In the genomic region with DNA sequence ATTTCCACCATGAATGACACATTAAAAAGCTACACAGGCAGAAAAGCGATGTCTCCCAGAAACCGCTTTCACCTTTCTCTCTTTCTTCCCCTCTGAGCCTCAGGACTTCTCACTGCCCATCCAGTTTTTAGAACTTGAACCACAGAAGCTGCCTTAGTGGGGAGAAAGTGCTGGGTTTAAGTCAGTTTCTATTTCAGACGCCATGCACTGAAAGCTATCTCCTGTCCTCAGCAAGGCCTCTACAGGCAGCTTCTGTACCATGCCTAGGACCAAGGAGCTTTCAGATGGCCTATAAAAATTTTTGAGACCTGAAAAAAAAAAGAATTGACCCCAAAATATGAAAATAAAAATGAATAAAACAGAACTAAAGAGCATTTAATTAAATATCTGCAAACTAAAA, we compare ENCODE assay signal across 2 cellular contexts.
TF ChIP-seq lines count a peak whose summit lies in the region.

No MANE protein-coding gene starts in this region.

TF ChIP-seq in HepG2, 621 proteins besides CTCF, POLR2A, EP300 and RAD21:
- no peak for TF ChIP-seq SNRNP70 (IDR thresholded peaks at IDR 0.05; ENCODE audit: low read depth, low read length)

TF ChIP-seq in endothelial cell of umbilical vein, 7 proteins besides CTCF, POLR2A, EP300 and RAD21:
- no peak for TF ChIP-seq EZH2 (IDR thresholded peaks at IDR 0.05; ENCODE audit: borderline replicate concordance, low read depth, low read length, severe bottlenecking)
- no peak for TF ChIP-seq POLR2AphosphoS5 (IDR thresholded peaks at IDR 0.05; ENCODE audit: insufficient read depth, low read depth, low read length)
- TF ChIP-seq, protein P1, sequence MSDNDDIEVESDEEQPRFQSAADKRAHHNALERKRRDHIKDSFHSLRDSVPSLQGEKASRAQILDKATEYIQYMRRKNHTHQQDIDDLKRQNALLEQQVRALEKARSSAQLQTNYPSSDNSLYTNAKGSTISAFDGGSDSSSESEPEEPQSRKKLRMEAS (IDR thresholded peaks at IDR 0.05; ENCODE audit: insufficient read depth, insufficient read length): no peak
- no peak for TF ChIP-seq GATA2 (IDR thresholded peaks at IDR 0.05; ENCODE audit: insufficient read depth, insufficient read length, low read depth, low read length)
- no peak for TF ChIP-seq FOS (IDR thresholded peaks at IDR 0.05; ENCODE audit: borderline replicate concordance, insufficient read depth, low read length)
- TF ChIP-seq MYC (IDR thresholded peaks at IDR 0.05; ENCODE audit: low read depth, low read length): no peak
- TF ChIP-seq JUN (IDR thresholded peaks at IDR 0.05; ENCODE audit: borderline replicate concordance, insufficient read depth, insufficient read length, low read depth): no peak
